ENCODE assay signal across 8 cellular contexts in genomic region chr18:25164837-25165791, GRCh38.
A peak's percentile ranks its signal among the peaks of the same experiment; 100 is the strongest.
DNase-seq lines count a peak whose midpoint lies in the region; ATAC-seq and TF ChIP-seq lines count a peak whose summit lies in the region.

No MANE protein-coding gene starts in this region.

- DNase-seq in GM12865 (ENCODE audit: low read depth): peak; percentile 63
- DNase-seq in colonic mucosa: no peak
- DNase-seq in natural killer cell: no peak
- DNase-seq in amniotic stem cell (lab: John Stamatoyannopoulos, UW): no peak
- DNase-seq in superior temporal gyrus (ENCODE audit: extremely low spot score): no peak
- DNase-seq in stimulated activated CD4-positive, alpha-beta T cell treated with anti-CD3 and anti-CD28 coated beads, Interleukin-2, amount 100 ng/mL, for 48 hours: no peak

- H3K36me3 Mint-ChIP-seq in IgD-negative memory B cell: no peaks in the 10 kb centered on the region
- no peaks in the 10 kb centered on the region for H3K36me3 Mint-ChIP-seq in natural killer cell

- TF ChIP-seq CTCF in GM12865 (IDR thresholded peaks at IDR 0.05; ENCODE audit: insufficient read depth, low read depth, low read length, missing control alignments) (no peak), colonic mucosa (IDR thresholded peaks at IDR 0.05) (no peak), natural killer cell (IDR thresholded peaks at IDR 0.05) (no peak)

- H3K4me3 Mint-ChIP-seq in IgD-negative memory B cell (peak overlapping the region; percentile 4 to 88 (median 68)), natural killer cell (peak overlapping the region; percentile 96)

- no peaks in the 10 kb centered on the region for H3K27me3 ChIP-seq in colonic mucosa

- H3K4me1 Mint-ChIP-seq in IgD-negative memory B cell (peaks cover 9 to 19% (median 10%) of the 10 kb centered on the region in 3 donors), natural killer cell (peaks cover 35 to 36% of the 10 kb centered on the region in 2 donors)

- H3K9me3 Mint-ChIP-seq in IgD-negative memory B cell: no peaks in the 10 kb centered on the region
- no peaks in the 10 kb centered on the region for H3K9me3 Mint-ChIP-seq in natural killer cell

- H3K9me3 ChIP-seq in colonic mucosa: no peaks in the 10 kb centered on the region

- H3K4me1 ChIP-seq in colonic mucosa: no peaks in the 10 kb centered on the region

- H3K9ac ChIP-seq in colonic mucosa (ENCODE audit: low read depth in 2 of 2, low read length in 2 of 2): no peak overlapping the region

- peak overlapping the region in 1 of 3 donors; percentile 38 for H3K27ac Mint-ChIP-seq in IgD-negative memory B cell
- H3K27ac Mint-ChIP-seq in natural killer cell: peak overlapping the region; percentile 87 to 88

- ATAC-seq in GM21526 (IDR thresholded peaks at IDR 0.05; ENCODE audit: low FRiP score, unreplicated experiment) (peak; percentile 90), natural killer cell (peak; percentile 63 to 78 (median 70))

- H3K4me3 ChIP-seq in GM12865 (ENCODE audit: low read depth, low read length): peak overlapping the region; percentile 8
- peak overlapping the region; percentile 11 for H3K4me3 ChIP-seq in colonic mucosa

- intact Hi-C loops in colonic mucosa (cut with DNase I) (no loop called here), natural killer cell (cut with micrococcal nuclease) (no loop called here)

- H3K36me3 ChIP-seq in colonic mucosa: no peaks in the 10 kb centered on the region

- H3K27me3 Mint-ChIP-seq in IgD-negative memory B cell (peaks cover 5% of the 10 kb centered on the region), natural killer cell (ENCODE audit: low read depth in 2 of 2) (no peaks in the 10 kb centered on the region)

- no peak overlapping the region for H3K27ac ChIP-seq in colonic mucosa
